ENCODE assay signal across 8 cellular contexts in the genomic region with DNA sequence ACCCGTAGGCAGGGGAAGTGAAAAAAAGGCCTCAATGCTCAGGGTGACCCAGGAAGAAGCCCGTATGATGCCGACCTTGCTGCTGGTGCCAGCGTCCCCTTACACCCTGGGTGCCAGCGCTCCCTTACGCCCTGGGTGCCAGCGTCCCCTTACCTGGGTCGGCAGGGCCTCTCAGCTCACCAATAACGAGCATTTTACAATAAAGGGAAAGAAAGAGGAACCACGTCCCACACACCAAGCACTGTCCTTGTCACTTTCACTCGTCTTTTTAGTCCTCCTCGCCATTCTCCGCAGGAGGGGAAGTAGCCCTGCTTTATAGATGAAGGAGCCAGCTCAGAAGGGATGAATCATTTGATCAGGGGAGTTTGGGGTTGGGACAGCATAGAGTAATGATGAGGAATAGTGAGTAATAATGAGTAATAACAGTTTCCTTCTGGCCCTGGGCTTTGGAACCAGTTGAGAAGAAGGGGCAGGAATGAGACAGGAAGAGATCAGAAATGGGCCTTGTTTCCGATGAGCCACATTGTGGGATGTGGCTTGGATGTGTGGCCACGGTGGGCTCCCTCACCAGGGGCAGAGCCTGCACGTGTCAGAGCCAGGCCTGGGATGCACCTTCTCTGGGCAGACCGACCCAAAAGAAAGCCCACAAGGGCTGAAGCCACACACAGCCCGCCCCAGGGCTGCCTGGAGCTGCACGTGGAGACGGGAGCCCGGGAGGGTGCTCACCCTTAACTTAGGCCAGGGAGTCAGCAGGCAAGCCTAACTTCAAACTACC.
DNase-seq lines count a peak whose midpoint lies in the region; FAIRE-seq and TF ChIP-seq lines count a peak whose summit lies in the region.

No MANE protein-coding gene starts in this region.

- peak overlapping the region in 1 of 5 donors; percentile 12 for H3K9ac ChIP-seq in subcutaneous abdominal adipose tissue (ENCODE audit: low read length in 5 of 5)

- peaks cover 0 to 1% (median 0%) of the 10 kb centered on the region in 5 donors for H3K9me3 ChIP-seq in subcutaneous abdominal adipose tissue (ENCODE audit: control insufficient read depth in 5 of 5, low read length in 5 of 5)

- H3K4me1 ChIP-seq in subcutaneous abdominal adipose tissue (ENCODE audit: control insufficient read depth in 5 of 5, insufficient read depth in 5 of 5, low read length in 5 of 5): peaks cover 6 to 20% (median 19%) of the 10 kb centered on the region in 5 donors

- H3K4me3 ChIP-seq in fibroblast of villous mesenchyme (ENCODE audit: low read depth, low read length): no peak overlapping the region
- no peak overlapping the region for H3K4me3 ChIP-seq in subcutaneous abdominal adipose tissue (ENCODE audit: low read depth in 1 of 5, low read length in 5 of 5)

- FAIRE-seq in GM19239 (lab: Jason Lieb, UNC): no peak

- no peaks in the 10 kb centered on the region for H3K27me3 ChIP-seq in subcutaneous abdominal adipose tissue (ENCODE audit: control insufficient read depth in 5 of 5, insufficient read depth in 4 of 5, low read length in 5 of 5)

- H3K27ac ChIP-seq in VCaP: peak overlapping the region; percentile 99; the same call in 1 of the 2 replicates
- H3K27ac ChIP-seq in subcutaneous abdominal adipose tissue (ENCODE audit: low read depth, low read length): peak overlapping the region; percentile 60

- H3K36me3 ChIP-seq in subcutaneous abdominal adipose tissue (ENCODE audit: control insufficient read depth in 5 of 5, insufficient read depth in 5 of 5, low read length in 5 of 5): no peaks in the 10 kb centered on the region

- DNase-seq in activated T-cell treated with anti-CD3 and anti-CD28 coated beads for 24 hours (ENCODE audit: low read depth) (peak; percentile 29), activated T-cell treated with anti-CD3 and anti-CD28 coated beads for 4 hours (no peak), fibroblast of villous mesenchyme (ENCODE audit: low read depth) (peak; percentile 76), DMS114 treated with DMSO at 0.1 percent for 48 hours (lab: John Stamatoyannopoulos, UW; ENCODE audit: unreplicated experiment) (no peak), activated gamma-delta T cell (lab: John Stamatoyannopoulos, UW) (no peak), GM19239 (ENCODE audit: insufficient read length, low spot score) (no peak)

- no peak for TF ChIP-seq CTCF in VCaP (conservative IDR thresholded peaks at IDR 0.05)
- TF ChIP-seq CTCF in fibroblast of villous mesenchyme (IDR thresholded peaks at IDR 0.05; ENCODE audit: insufficient read depth, low read depth, low read length): no peak

Comparison
In these comparisons a context has a peak if more than half of its experiments do, and no peak if none do; other contexts are left out.
1. DNase-seq: peak in activated T-cell treated with anti-CD3 and anti-CD28 coated beads for 24 hours (single experiment) and fibroblast of villous mesenchyme (single experiment); none in activated T-cell treated with anti-CD3 and anti-CD28 coated beads for 4 hours (single experiment), DMS114 treated with DMSO at 0.1 percent for 48 hours (single experiment), activated gamma-delta T cell (single experiment) and GM19239 (single experiment).